32 cellular contexts compared by ENCODE assay signal in the genomic region with DNA sequence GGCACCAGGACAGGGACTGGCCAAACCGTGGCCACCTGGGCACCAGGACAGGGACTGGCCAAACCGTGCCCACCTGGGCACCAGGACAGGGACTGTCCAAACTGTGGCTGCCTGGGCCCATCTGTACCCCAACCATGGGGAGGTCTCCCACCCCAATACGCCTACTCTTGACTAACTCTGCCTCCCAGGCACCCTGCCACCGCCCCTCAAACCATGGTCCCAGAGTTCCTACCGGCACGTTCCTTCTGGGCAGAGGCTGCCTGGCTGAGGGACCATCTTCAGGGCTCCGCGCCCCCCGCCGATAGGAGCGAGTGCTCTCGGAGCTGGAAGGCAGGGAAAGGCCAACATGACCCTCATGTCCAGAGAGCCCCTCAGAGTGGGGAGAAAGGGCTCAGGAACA. TPM values are rescaled to one million over a fixed set of nuclear protein-coding genes. Genes with fewer than 3 reads are reported as not detected.
"Had no signal": no experiment of that assay in that cellular context is flagged by ENCODE, and none has a peak within 500 bp of the region (broad histone marks: within the 10 kb centered on the region; RNA-seq: fewer than 3 reads in every experiment).

No MANE protein-coding gene starts in this region.

- H3K36me3 ChIP-seq: breast epithelium had no signal

- H3K9me3 ChIP-seq: adrenal gland, ascending aorta, body of pancreas, breast epithelium had no signal

- DNase-seq: activated effector memory CD4-positive, alpha-beta T cell treated with anti-CD3 and anti-CD28 coated beads, Interleukin-2, amount 50 U/mL, for 16 hours; activated effector memory CD4-positive, alpha-beta T cell treated with Interleukin-2 at 50 U/mL for 16 hours; activated gamma-delta T cell; activated gamma-delta T cell treated with Interleukin-2 at 50 U/mL for 16 hours; activated naive CD4-positive, alpha-beta T cell; activated naive CD4-positive, alpha-beta T cell treated with anti-CD3 and anti-CD28 coated beads for 36 hours; activated naive CD4-positive, alpha-beta T cell treated with anti-CD3 and anti-CD28 coated beads, Interleukin-2, amount 10 ng/mL, durations not matched to agents 7 days and 5 days; activated naive CD4-positive, alpha-beta T cell treated with anti-CD3 and anti-CD28 coated beads, Interleukin-2, amount 50 U/mL, for 16 hours; activated naive CD4-positive, alpha-beta T cell treated with Interleukin-2 at 50 U/mL for 16 hours; activated naive CD8-positive, alpha-beta T cell treated with anti-CD3 and anti-CD28 coated beads for 36 hours; activated naive CD8-positive, alpha-beta T cell treated with anti-CD3 and anti-CD28 coated beads, Interleukin-2, amount 10 ng/mL, durations not matched to agents 7 days and 5 days; activated naive CD8-positive, alpha-beta T cell treated with anti-CD3 and anti-CD28 coated beads, Interleukin-2, amount 50 U/mL, for 24 hours; activated T-cell treated with anti-CD3 and anti-CD28 coated beads, Interleukin-2, amount 50 U/mL, for 1 hour; activated T-cell treated with anti-CD3 and anti-CD28 coated beads, Interleukin-2, amount 50 U/mL, for 24 hours; activated T-cell treated with anti-CD3 and anti-CD28 coated beads, Interleukin-2, amount 50 U/mL, for 4 hours; activated T-cell treated with anti-CD3 and anti-CD28 coated beads, Interleukin-2, amount 50 U/mL, for 48 hours; activated T-cell treated with anti-CD3 and anti-CD28 coated beads, Interleukin-2, amount 50 U/mL, for 72 hours; adrenal gland; amniotic stem cell; amygdala; anterior cingulate cortex; aorta; body of pancreas; brain microvascular endothelial cell; caudate nucleus; central memory CD4-positive, alpha-beta T cell; cerebellar nuclear complex had no signal

- H3K27ac ChIP-seq: adrenal gland, ascending aorta, body of pancreas, brain microvascular endothelial cell, breast epithelium, cardiac muscle cell had no signal

- H3K4me1 ChIP-seq: adrenal gland, ascending aorta, breast epithelium had no signal

- H3K27me3 ChIP-seq: adrenal gland, ascending aorta, body of pancreas, brain microvascular endothelial cell, breast epithelium, cardiac muscle cell had no signal

- H3K4me3 ChIP-seq: adrenal gland, ascending aorta, body of pancreas, breast epithelium, cardiac muscle cell had no signal

RNA-seq across cellular contexts. Expression of a gene that starts 53.2 kb away (rescaled TPM):
- total RNA-seq: activated T-helper 1 cell treated with anti-CD3 and anti-CD28 coated beads, Interleukin-12 subunit alpha, Interleukin-12 subunit beta, Interleukin-2, Interleukin-4 antibody, amounts not matched to agents 30 ng/mL and 10 ng/mL and 1 ng/mL, durations not matched to agents 14 hours and 24 hours and 36 hours; activated T-helper 2 cell treated with anti-CD3 and anti-CD28 coated beads, Interferon-gamma antibody, Interleukin-2, Interleukin-4, amounts not matched to agents 10 μg/mL and 5 μg/mL and 100 μg/mL, durations not matched to agents 14 hours and 24 hours and 36 hours had no signal
